Comparison of ENCODE assay signal across 8 cellular contexts in the genomic region with DNA sequence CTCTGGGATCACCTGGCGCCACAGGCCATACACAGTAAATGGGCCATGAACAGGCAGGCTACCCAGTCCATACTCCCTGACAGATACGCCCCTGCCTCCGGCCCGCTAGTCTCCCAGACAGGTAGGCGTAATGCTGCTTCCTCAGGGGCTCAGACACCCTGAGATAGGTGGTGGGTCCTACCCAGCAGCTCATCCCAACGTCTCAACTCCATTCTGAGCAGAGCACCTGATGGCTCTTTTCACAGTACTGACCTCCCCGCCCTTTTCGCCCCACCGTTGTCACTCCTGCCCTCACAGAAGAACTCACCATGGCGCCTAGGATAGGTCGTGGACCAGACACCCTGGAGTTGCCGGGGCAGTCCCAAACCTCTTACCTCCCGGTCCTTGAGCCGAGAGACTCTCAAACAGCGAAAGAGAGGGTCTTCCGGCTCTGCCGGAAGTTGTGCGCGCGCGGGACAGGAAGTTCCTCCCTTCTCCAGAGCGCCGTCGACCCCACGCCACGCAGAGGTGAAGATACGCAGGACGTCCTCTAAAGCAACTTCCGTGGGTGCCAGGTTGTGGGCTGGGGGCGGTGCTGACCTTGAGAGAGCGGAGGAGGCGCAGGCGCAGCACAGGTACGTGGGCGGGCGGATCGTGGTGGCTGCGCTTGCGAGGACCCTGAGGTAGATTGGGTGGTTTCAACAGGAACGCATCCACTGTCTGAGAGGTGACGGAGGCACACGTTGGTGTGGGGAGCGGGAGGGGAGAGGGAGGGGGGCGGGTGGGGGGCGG. TPM values are rescaled to one million over a fixed set of nuclear protein-coding genes. Genes with fewer than 3 reads are reported as not detected.
DNase-seq lines count a peak whose midpoint lies in the region; ATAC-seq, FAIRE-seq and TF ChIP-seq lines count a peak whose summit lies in the region.

Gene TMEM161B, minus strand, starts transcription at position 432 of the 771 bp plus-strand sequence. Its CDS starts 122 bp downstream, at position 310.

- peak within 1 kb of the TSS; percentile 77 for H3K27ac ChIP-seq in keratinocyte (ENCODE audit: control insufficient read depth, insufficient read depth, low read length)

- H3K36me3 Mint-ChIP-seq in central memory CD8-positive, alpha-beta T cell (ENCODE audit: insufficient read depth), result peaks cover 29% of the 10 kb centered on the region

- H3K27me3 Mint-ChIP-seq in central memory CD8-positive, alpha-beta T cell, result no peaks in the 10 kb centered on the region

- H3K9ac ChIP-seq in keratinocyte (ENCODE audit: control insufficient read depth, extremely low read depth, insufficient read depth, low read length), result peak within 1 kb of the TSS; percentile 88

- no peak for TF ChIP-seq CTCF in keratinocyte (optimal IDR thresholded peaks at IDR 0.05 in 1 of 3, IDR thresholded peaks at IDR 0.05 in 1 of 3, conservative IDR thresholded peaks at IDR 0.05 in 1 of 3; ENCODE audit: extremely low read depth in 1 of 3, insufficient read depth in 2 of 3, low read length in 3 of 3)

- peak within 1 kb of the TSS; percentile 71 to 97 (median 96) for H3K4me3 ChIP-seq in keratinocyte (ENCODE audit: control insufficient read depth in 2 of 3, extremely low read depth in 1 of 3, insufficient read depth in 2 of 3, low read depth in 1 of 3, low read length in 3 of 3)

- peak within 1 kb of the TSS; percentile 72 for H3K4me2 ChIP-seq in keratinocyte (ENCODE audit: control insufficient read depth, extremely low read depth, insufficient read depth, low read depth, low read length)

- dilution Hi-C loops in keratinocyte (cut with MboI; ENCODE audit: extremely low pct_ligation_motif_present, low sequenced_read_pairs), result no loop called here

- peaks cover 0 to 4% of the 10 kb centered on the region in 2 experiments for H3K36me3 ChIP-seq in keratinocyte (ENCODE audit: control insufficient read depth in 2 of 2, extremely low read depth in 1 of 2, insufficient read depth in 2 of 2, low read length in 2 of 2)

- DNase-seq in AML-193 (lab: John Stamatoyannopoulos, UW) (peak; percentile 88 to 91), NCI-H446 treated with DMSO at 0.1 percent for 48 hours (lab: John Stamatoyannopoulos, UW) (peak; percentile 69), keratinocyte (ENCODE audit: low read depth, low spot score) (peak; percentile 55)
- peak; percentile 89 for DNase-seq in activated CD4-positive, CD25-positive, alpha-beta regulatory T cell treated with anti-CD3 and anti-CD28 coated beads, Interleukin-2, amount 50 U/mL, for 16 hours (ENCODE audit: low read depth, low spot score)
- peak; percentile 86 to 93 for DNase-seq in central memory CD8-positive, alpha-beta T cell (ENCODE audit: low spot score in 2 of 2)
- peak; percentile 83 to 89 (median 89) for DNase-seq in stimulated activated CD4-positive, alpha-beta T cell treated with anti-CD3 and anti-CD28 coated beads, Interleukin-12 subunit alpha, Interleukin-12 subunit beta, amount 100 ng/mL, for 48 hours (ENCODE audit: low read depth in 2 of 3, low spot score in 1 of 3)

- peak within 1 kb of the TSS; percentile 95 for H2AFZ ChIP-seq in keratinocyte (ENCODE audit: control insufficient read depth, low read length)

- H3K27me3 ChIP-seq in keratinocyte (ENCODE audit: control insufficient read depth, extremely low read depth, insufficient read depth, low read length), result no peaks in the 10 kb centered on the region

- H3K9me3 ChIP-seq in keratinocyte (ENCODE audit: control insufficient read depth, low read depth, low read length), result no peaks in the 10 kb centered on the region

- H4K20me1 ChIP-seq in keratinocyte (ENCODE audit: control insufficient read depth, extremely low read depth, insufficient read depth, low read length), result no peaks in the 10 kb centered on the region

- peaks cover 49% of the 10 kb centered on the region for H3K4me1 Mint-ChIP-seq in central memory CD8-positive, alpha-beta T cell

- peak within 1 kb of the TSS; percentile 97 for H3K4me3 Mint-ChIP-seq in central memory CD8-positive, alpha-beta T cell

- H3K9me1 ChIP-seq in keratinocyte (ENCODE audit: control insufficient read depth, extremely low read depth, insufficient read depth, low read length), result no peaks in the 10 kb centered on the region

- H3K4me1 ChIP-seq in keratinocyte (ENCODE audit: control insufficient read depth, extremely low read depth, insufficient read depth, low read length), result peaks cover 7% of the 10 kb centered on the region

- H3K27ac Mint-ChIP-seq in central memory CD8-positive, alpha-beta T cell (ENCODE audit: low read depth), result peak within 1 kb of the TSS; percentile 97

- peaks cover 74% of the 10 kb centered on the region for H3K79me2 ChIP-seq in keratinocyte (ENCODE audit: control insufficient read depth, insufficient read depth, low read length)

- H3K9me3 Mint-ChIP-seq in central memory CD8-positive, alpha-beta T cell, result no peaks in the 10 kb centered on the region

- TF ChIP-seq POLR2A in GM19099 (IDR thresholded peaks at IDR 0.05; ENCODE audit: extremely low read depth, insufficient read length, low read depth), result peak; percentile 83

- peak; percentile 71 for FAIRE-seq in keratinocyte (lab: Jason Lieb, UNC)

- peak; percentile 98 for ATAC-seq in HG03378 (IDR thresholded peaks at IDR 0.05; ENCODE audit: unreplicated experiment)
- ATAC-seq in central memory CD8-positive, alpha-beta T cell (replicated peaks; ENCODE audit: extremely low read depth, poor library complexity, severe bottlenecking), result peak; percentile 98

RNA-seq across cellular contexts. Expression of gene TMEM161B, which starts in this region (rescaled TPM):
- polyA plus RNA-seq in keratinocyte, result 7.6 to 18.2 TPM (median 14.0 TPM) in 3 replicates
- polyA plus RNA-seq in keratinocyte (2011; ENCODE audit: low read depth), result 5.7 TPM
- 3.5 and 6.9 TPM in 2 replicates for polyA plus RNA-seq in keratinocyte (2011; cell fraction: cytosol; rRNA removed)
- 20.2 and 30.9 TPM in 2 replicates for polyA plus RNA-seq in keratinocyte (2011; cell fraction: nucleus; rRNA removed)
- 6.5 and 11.4 TPM in 2 replicates for polyA plus RNA-seq in keratinocyte (2012; ENCODE audit: low replicate concordance)
- 1.5 to 20.5 TPM (median 15.3 TPM) in 3 replicates for polyA minus RNA-seq in keratinocyte
- polyA minus RNA-seq in keratinocyte (2011; cell fraction: cytosol; rRNA and poly(A)+ RNA removed), result 2.1 TPM
- polyA minus RNA-seq in keratinocyte (2011; cell fraction: nucleus; rRNA and poly(A)+ RNA removed), result 30.0 and 38.1 TPM in 2 replicates

Comparison
In these comparisons a context has a peak if more than half of its experiments do, and no peak if none do; other contexts are left out.
1. Peak in every context shown above with its lines: DNase-seq, ATAC-seq, H3K4me3 ChIP-seq and H3K27ac ChIP-seq.